12 cellular contexts compared by ENCODE assay signal in genomic region chr9:36208521-36209253, GRCh38. TPM values are rescaled to one million over a fixed set of nuclear protein-coding genes. Genes with fewer than 3 reads are reported as not detected.
DNase-seq lines count a peak whose midpoint lies in the region; ATAC-seq and TF ChIP-seq lines count a peak whose summit lies in the region.
"Had no signal": no experiment of that assay in that cellular context is flagged by ENCODE, and none has a peak within 500 bp of the region (broad histone marks: within the 10 kb centered on the region; RNA-seq: fewer than 3 reads in every experiment).

No MANE protein-coding gene starts in this region.

- ATAC-seq in central memory CD8-positive, alpha-beta T cell (replicated peaks; ENCODE audit: extremely low read depth, poor library complexity, severe bottlenecking): no peak
- ATAC-seq in HG02623 (IDR thresholded peaks at IDR 0.05; ENCODE audit: unreplicated experiment): no peak
- ATAC-seq: gastroesophageal sphincter had no signal

- peaks cover 60 to 94% of the 10 kb centered on the region in 2 donors for H3K36me3 Mint-ChIP-seq in CD4-positive, alpha-beta memory T cell
- H3K36me3 Mint-ChIP-seq in central memory CD8-positive, alpha-beta T cell (ENCODE audit: insufficient read depth): peaks cover 60% of the 10 kb centered on the region
- peaks cover 69% of the 10 kb centered on the region for H3K36me3 Mint-ChIP-seq in osteocyte (ENCODE audit: unreplicated experiment)

- H3K4me1 ChIP-seq in CD4-positive, alpha-beta memory T cell (ENCODE audit: insufficient read depth, low read length): peaks cover 32% of the 10 kb centered on the region

- DNase-seq in CD4-positive, alpha-beta memory T cell: no peak
- peak; percentile 12 for DNase-seq in NCI-H82 treated with DMSO at 0.1 percent for 48 hours (lab: John Stamatoyannopoulos, UW; ENCODE audit: unreplicated experiment)
- no peak for DNase-seq in central memory CD8-positive, alpha-beta T cell (ENCODE audit: low spot score in 2 of 2)
- no peak for DNase-seq in osteocyte (ENCODE audit: extremely low spot score, unreplicated experiment)
- DNase-seq in NCI-H345 treated with DMSO at 0.1 percent for 48 hours (lab: John Stamatoyannopoulos, UW; ENCODE audit: unreplicated experiment): no peak
- DNase-seq in epidermal melanocyte (ENCODE audit: insufficient read length, low spot score): no peak
- DNase-seq: NCI-H774, SIG-M5 had no signal

- peaks cover 74% of the 10 kb centered on the region for H3K36me3 ChIP-seq in CD4-positive, alpha-beta memory T cell (ENCODE audit: insufficient read depth, low read length)

- H3K27me3 ChIP-seq in CD4-positive, alpha-beta memory T cell (ENCODE audit: insufficient read depth, low read length): no peaks in the 10 kb centered on the region
- H3K27me3 ChIP-seq: gastroesophageal sphincter had no signal

- CTCF ChIA-PET in CD4-positive, alpha-beta memory T cell (lab: Charles Lee; ENCODE audit: partially characterized antibody): interaction anchor here (1.1 to 2.1 kb wide), 2 partner anchors 19 to 120 kb away, joined by 3 to 11 read pairs; partner anchors contain the start of gene CLTA

- no peak overlapping the region for H3K27ac ChIP-seq in CD4-positive, alpha-beta memory T cell (ENCODE audit: low read depth, low read length)

- H3K27me3 Mint-ChIP-seq in CD4-positive, alpha-beta memory T cell: no peaks in the 10 kb centered on the region
- H3K27me3 Mint-ChIP-seq in central memory CD8-positive, alpha-beta T cell: no peaks in the 10 kb centered on the region
- H3K27me3 Mint-ChIP-seq in osteocyte (ENCODE audit: unreplicated experiment): no peaks in the 10 kb centered on the region

- peak overlapping the region; percentile 16 to 89 (median 63) for H3K27ac Mint-ChIP-seq in CD4-positive, alpha-beta memory T cell
- H3K27ac Mint-ChIP-seq in central memory CD8-positive, alpha-beta T cell (ENCODE audit: low read depth): peak overlapping the region; percentile 79
- H3K27ac Mint-ChIP-seq in osteocyte (ENCODE audit: unreplicated experiment): peak overlapping the region; percentile 54

- H3K4me3 Mint-ChIP-seq in CD4-positive, alpha-beta memory T cell: peak overlapping the region in 2 of 8 donors; percentile 27 to 30
- H3K4me3 Mint-ChIP-seq in central memory CD8-positive, alpha-beta T cell: no peak overlapping the region
- no peak overlapping the region for H3K4me3 Mint-ChIP-seq in osteocyte (ENCODE audit: unreplicated experiment)

- intact Hi-C loops in CD4-positive, alpha-beta memory T cell (cut with micrococcal nuclease): no loop called here

- H3K4me3 ChIP-seq in CD4-positive, alpha-beta memory T cell (ENCODE audit: low read length in 2 of 2): no peak overlapping the region
- H3K4me3 ChIP-seq: gastroesophageal sphincter, lung had no signal

- POLR2A ChIA-PET in CD4-positive, alpha-beta memory T cell (lab: Charles Lee; ENCODE audit: partially characterized antibody): no interaction called here

- no peaks in the 10 kb centered on the region for H3K9me3 ChIP-seq in CD4-positive, alpha-beta memory T cell (ENCODE audit: control insufficient read depth in 1 of 2, low read length in 2 of 2)
- H3K9me3 ChIP-seq: gastroesophageal sphincter had no signal

- no peak for TF ChIP-seq CTCF in osteocyte (IDR thresholded peaks at IDR 0.05)

- H3K4me1 Mint-ChIP-seq in CD4-positive, alpha-beta memory T cell: peaks cover 33 to 66% (median 35%) of the 10 kb centered on the region in 4 donors
- H3K4me1 Mint-ChIP-seq in central memory CD8-positive, alpha-beta T cell: peaks cover 50% of the 10 kb centered on the region
- H3K4me1 Mint-ChIP-seq in osteocyte (ENCODE audit: unreplicated experiment): peaks cover 10% of the 10 kb centered on the region

- no peaks in the 10 kb centered on the region for H3K9me3 Mint-ChIP-seq in CD4-positive, alpha-beta memory T cell
- no peaks in the 10 kb centered on the region for H3K9me3 Mint-ChIP-seq in central memory CD8-positive, alpha-beta T cell
- no peaks in the 10 kb centered on the region for H3K9me3 Mint-ChIP-seq in osteocyte (ENCODE audit: unreplicated experiment)

RNA-seq across cellular contexts. Expression of gene CLTA, which starts 18.0 kb away (rescaled TPM):
- total RNA-seq in CD4-positive, alpha-beta memory T cell: 10 to 100 TPM; 69.9 to 72.3 TPM
- 100 to 1,000 TPM in 1 of 2 donors, 10 to 100 TPM in 1; 46.0 to 106 TPM for polyA plus RNA-seq in CD4-positive, alpha-beta memory T cell
- total RNA-seq in osteocyte: 260 and 281 TPM in 2 replicates

RNA-seq across cellular contexts. Expression of gene CCIN, which starts 39.5 kb away (rescaled TPM):
- not detected for total RNA-seq in CD4-positive, alpha-beta memory T cell
- not detected for polyA plus RNA-seq in CD4-positive, alpha-beta memory T cell
- not detected in 2 replicates for total RNA-seq in osteocyte
- total RNA-seq: HT-29 had no signal

RNA-seq across cellular contexts. Expression of gene GNE, which starts 49.6 kb away (rescaled TPM):
- total RNA-seq in CD4-positive, alpha-beta memory T cell: 10 to 100 TPM; 16.9 to 18.1 TPM
- 1 to 10 TPM; 2.7 to 6.1 TPM for polyA plus RNA-seq in CD4-positive, alpha-beta memory T cell
- 16.5 and 16.9 TPM in 2 replicates for total RNA-seq in osteocyte
